Comparison of ENCODE assay signal across 1 cellular context in the genomic region with DNA sequence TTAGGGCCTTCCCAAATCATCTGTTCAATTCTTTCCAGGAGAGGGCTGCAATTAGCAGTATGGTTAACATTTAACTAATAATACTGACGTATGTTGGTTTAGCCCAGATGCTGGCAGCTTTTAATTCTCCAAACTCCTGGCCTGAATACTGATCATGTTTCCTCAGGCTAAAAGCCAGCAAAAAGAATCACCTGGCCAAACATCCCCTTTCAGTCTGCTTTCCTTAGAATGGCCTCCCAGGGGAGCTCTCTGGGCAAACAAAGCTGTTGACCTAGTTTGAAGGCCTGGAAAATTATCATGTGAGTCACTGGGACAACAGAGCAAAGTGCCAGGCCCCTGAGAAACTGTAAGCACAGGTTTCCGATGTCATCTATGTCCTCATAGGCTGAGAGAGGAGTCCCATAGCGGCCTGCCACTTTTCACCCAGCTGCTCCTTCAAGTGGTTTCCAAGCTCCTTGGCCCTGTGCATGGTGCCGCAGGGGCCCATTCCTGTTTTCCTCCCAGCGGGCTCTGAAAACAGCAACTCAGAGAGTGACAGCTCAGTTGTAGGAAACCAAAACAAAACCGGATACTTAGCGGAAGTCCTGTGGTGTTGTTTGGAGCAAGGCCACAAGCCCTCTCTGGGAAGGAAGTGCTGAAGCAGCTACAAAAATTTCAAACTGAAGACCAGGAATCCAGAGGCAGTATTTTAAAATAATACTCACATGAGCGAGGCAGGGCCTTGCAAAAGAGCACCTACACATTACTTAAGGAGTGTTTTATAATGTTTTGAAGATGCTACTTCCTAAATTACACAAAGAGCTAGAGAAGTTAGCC.
TF ChIP-seq lines count a peak whose summit lies in the region.

No MANE protein-coding gene starts in this region.

TF ChIP-seq in HepG2, 621 proteins besides CTCF, POLR2A, EP300 and RAD21 (continued from another document and continues in another):
- TF ChIP-seq SALL1 (CRISPR knock-in tag; IDR thresholded peaks at IDR 0.05) (peak; percentile 96), TBX3 (IDR thresholded peaks at IDR 0.05; ENCODE audit: borderline replicate concordance) (peak; percentile 72; the same call in 1 of the 2 replicates), SMARCE1 (IDR thresholded peaks at IDR 0.05; ENCODE audit: borderline replicate concordance) (peak; percentile 44; the same call in 1 of the 2 replicates), TAF15 (IDR thresholded peaks at IDR 0.05; ENCODE audit: low read depth, low read length, poor library complexity, severe bottlenecking) (no peak), ZMAT3 (CRISPR knock-in tag; conservative IDR thresholded peaks at IDR 0.05) (peak; percentile 76), ZFP37 (CRISPR knock-in tag; IDR thresholded peaks at IDR 0.05; ENCODE audit: borderline replicate concordance) (peak; percentile 68; the same call in 1 of the 2 replicates), MXD3 (CRISPR knock-in tag; IDR thresholded peaks at IDR 0.05) (0 out of 2 replicates have a peak, but pooled peaks have one; percentile 47), PAXIP1 (CRISPR knock-in tag; conservative IDR thresholded peaks at IDR 0.05) (peak; percentile 99), CREM (IDR thresholded peaks at IDR 0.05) (peak; percentile 89), CREM (CRISPR knock-in tag; IDR thresholded peaks at IDR 0.05) (no peak), CEBPG (CRISPR knock-in tag; IDR thresholded peaks at IDR 0.05) (peak; percentile 49), MIXL1 (CRISPR knock-in tag; IDR thresholded peaks at IDR 0.05) (peak; percentile 74; the same call in 1 of the 2 replicates), SPEN (CRISPR knock-in tag; IDR thresholded peaks at IDR 0.05; ENCODE audit: low read depth) (peak; percentile 62; the same call in 1 of the 2 replicates), ZNF615 (CRISPR knock-in tag; IDR thresholded peaks at IDR 0.05; ENCODE audit: borderline replicate concordance) (peak; percentile 38; the same call in 1 of the 2 replicates), ATF7 (IDR thresholded peaks at IDR 0.05) (peak; percentile 25; the same call in 1 of the 2 replicates), ATF7 (CRISPR knock-in tag; IDR thresholded peaks at IDR 0.05) (peak; percentile 80; the same call in 1 of the 2 replicates), ZFP90 (CRISPR knock-in tag; IDR thresholded peaks at IDR 0.05; ENCODE audit: borderline replicate concordance) (peak; percentile 52; the same call in 1 of the 2 replicates), ZNF292 (CRISPR knock-in tag; IDR thresholded peaks at IDR 0.05; ENCODE audit: borderline replicate concordance, low read depth) (peak; percentile 58; the same call in 1 of the 2 replicates), IKZF5 (CRISPR knock-in tag; IDR thresholded peaks at IDR 0.05) (peak; percentile 94), BCL3 (CRISPR knock-in tag; IDR thresholded peaks at IDR 0.05) (0 out of 2 replicates have a peak, but pooled peaks have one; percentile 45), ZNF572 (CRISPR knock-in tag; IDR thresholded peaks at IDR 0.05) (0 out of 2 replicates have a peak, but pooled peaks have one; percentile 46), GATAD2A (CRISPR knock-in tag; IDR thresholded peaks at IDR 0.05) (peak; percentile 96)
- TF ChIP-seq, protein P1, sequence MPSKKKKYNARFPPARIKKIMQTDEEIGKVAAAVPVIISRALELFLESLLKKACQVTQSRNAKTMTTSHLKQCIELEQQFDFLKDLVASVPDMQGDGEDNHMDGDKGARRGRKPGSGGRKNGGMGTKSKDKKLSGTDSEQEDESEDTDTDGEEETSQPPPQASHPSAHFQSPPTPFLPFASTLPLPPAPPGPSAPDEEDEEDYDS (CRISPR knock-in tag; IDR thresholded peaks at IDR 0.05) = 0 out of 2 replicates have a peak, but pooled peaks have one; percentile 37
- TF ChIP-seq, protein P2, sequence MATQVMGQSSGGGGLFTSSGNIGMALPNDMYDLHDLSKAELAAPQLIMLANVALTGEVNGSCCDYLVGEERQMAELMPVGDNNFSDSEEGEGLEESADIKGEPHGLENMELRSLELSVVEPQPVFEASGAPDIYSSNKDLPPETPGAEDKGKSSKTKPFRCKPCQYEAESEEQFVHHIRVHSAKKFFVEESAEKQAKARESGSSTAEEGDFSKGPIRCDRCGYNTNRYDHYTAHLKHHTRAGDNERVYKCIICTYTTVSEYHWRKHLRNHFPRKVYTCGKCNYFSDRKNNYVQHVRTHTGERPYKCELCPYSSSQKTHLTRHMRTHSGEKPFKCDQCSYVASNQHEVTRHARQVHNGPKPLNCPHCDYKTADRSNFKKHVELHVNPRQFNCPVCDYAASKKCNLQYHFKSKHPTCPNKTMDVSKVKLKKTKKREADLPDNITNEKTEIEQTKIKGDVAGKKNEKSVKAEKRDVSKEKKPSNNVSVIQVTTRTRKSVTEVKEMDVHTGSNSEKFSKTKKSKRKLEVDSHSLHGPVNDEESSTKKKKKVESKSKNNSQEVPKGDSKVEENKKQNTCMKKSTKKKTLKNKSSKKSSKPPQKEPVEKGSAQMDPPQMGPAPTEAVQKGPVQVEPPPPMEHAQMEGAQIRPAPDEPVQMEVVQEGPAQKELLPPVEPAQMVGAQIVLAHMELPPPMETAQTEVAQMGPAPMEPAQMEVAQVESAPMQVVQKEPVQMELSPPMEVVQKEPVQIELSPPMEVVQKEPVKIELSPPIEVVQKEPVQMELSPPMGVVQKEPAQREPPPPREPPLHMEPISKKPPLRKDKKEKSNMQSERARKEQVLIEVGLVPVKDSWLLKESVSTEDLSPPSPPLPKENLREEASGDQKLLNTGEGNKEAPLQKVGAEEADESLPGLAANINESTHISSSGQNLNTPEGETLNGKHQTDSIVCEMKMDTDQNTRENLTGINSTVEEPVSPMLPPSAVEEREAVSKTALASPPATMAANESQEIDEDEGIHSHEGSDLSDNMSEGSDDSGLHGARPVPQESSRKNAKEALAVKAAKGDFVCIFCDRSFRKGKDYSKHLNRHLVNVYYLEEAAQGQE (IDR thresholded peaks at IDR 0.05; ENCODE audit: borderline replicate concordance in 1 of 2, low read depth in 1 of 2, low read length in 2 of 2) = peak in 1 of 2 experiments; percentile 56; a peak in 1 of 4 replicates
- TF ChIP-seq, protein P3, sequence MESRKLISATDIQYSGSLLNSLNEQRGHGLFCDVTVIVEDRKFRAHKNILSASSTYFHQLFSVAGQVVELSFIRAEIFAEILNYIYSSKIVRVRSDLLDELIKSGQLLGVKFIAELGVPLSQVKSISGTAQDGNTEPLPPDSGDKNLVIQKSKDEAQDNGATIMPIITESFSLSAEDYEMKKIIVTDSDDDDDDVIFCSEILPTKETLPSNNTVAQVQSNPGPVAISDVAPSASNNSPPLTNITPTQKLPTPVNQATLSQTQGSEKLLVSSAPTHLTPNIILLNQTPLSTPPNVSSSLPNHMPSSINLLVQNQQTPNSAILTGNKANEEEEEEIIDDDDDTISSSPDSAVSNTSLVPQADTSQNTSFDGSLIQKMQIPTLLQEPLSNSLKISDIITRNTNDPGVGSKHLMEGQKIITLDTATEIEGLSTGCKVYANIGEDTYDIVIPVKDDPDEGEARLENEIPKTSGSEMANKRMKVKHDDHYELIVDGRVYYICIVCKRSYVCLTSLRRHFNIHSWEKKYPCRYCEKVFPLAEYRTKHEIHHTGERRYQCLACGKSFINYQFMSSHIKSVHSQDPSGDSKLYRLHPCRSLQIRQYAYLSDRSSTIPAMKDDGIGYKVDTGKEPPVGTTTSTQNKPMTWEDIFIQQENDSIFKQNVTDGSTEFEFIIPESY (CRISPR knock-in tag; IDR thresholded peaks at IDR 0.05) = no peak
- TF ChIP-seq, protein P4, sequence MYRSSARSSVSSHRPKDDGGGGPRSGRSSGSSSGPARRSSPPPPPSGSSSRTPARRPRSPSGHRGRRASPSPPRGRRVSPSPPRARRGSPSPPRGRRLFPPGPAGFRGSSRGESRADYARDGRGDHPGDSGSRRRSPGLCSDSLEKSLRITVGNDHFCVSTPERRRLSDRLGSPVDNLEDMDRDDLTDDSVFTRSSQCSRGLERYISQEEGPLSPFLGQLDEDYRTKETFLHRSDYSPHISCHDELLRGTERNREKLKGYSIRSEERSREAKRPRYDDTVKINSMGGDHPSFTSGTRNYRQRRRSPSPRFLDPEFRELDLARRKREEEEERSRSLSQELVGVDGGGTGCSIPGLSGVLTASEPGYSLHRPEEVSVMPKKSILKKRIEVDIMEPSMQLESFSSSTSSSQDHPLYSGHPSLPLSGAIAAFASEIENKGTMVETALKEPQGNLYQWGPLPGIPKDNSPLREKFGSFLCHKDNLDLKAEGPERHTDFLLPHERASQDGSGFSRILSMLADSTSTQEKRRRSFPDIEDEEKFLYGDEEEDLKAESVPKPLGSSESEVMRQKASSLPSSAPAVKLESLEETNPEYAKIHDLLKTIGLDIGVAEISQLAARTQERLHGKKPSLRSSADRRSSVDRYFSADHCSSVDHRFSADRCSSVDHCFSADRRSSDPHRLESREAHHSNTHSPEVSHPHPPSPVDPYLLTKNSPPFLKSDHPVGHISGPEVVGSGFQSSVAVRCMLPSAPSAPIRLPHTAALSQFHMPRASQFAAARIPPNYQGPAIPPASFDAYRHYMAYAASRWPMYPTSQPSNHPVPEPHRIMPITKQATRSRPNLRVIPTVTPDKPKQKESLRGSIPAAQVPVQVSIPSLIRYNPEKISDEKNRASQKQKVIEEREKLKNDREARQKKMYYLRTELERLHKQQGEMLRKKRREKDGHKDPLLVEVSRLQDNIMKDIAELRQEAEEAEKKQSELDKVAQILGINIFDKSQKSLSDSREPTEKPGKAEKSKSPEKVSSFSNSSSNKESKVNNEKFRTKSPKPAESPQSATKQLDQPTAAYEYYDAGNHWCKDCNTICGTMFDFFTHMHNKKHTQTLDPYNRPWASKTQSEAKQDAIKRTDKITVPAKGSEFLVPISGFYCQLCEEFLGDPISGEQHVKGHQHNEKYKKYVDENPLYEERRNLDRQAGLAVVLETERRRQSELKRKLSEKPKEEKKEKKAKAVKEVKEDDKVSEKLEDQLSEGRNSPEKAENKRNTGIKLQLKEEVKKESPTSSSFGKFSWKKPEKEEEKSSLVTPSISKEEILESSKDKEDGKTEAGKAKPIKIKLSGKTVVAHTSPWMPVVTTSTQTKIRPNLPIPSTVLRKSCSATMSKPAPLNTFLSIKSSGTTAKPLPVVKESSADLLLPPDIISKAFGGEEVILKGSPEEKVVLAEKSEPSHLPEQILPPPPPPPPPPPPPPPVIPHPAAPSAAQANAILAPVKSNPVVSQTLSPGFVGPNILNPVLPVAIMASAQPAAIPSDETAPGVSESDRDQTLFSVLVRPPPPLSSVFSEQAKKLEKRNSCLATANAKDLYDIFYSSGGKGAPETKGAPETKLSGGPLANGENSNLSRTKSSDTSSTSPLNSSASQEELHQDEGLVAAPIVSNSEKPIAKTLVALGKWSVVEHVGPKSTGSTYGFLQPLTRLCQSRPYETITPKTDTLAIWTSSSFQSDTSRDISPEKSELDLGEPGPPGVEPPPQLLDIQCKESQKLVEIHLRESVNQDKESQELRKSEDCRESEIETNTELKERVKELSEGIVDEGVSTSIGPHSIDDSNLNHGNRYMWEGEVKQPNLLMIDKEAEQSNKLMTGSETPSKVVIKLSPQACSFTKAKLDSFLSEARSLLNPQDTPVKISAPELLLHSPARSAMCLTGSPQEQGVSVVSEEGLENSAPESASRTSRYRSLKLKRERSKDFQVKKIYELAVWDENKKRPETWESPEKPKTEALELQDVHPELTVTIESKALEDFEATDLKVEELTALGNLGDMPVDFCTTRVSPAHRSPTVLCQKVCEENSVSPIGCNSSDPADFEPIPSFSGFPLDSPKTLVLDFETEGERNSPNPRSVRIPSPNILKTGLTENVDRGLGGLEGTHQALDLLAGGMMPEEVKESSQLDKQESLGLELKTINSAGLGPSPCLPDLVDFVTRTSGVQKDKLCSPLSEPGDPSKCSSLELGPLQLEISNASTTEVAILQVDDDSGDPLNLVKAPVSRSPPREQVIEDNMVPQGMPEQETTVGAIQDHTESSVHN (CRISPR knock-in tag; IDR thresholded peaks at IDR 0.05) = 0 out of 2 replicates have a peak, but pooled peaks have one; percentile 32
